8 cellular contexts compared by ENCODE assay signal in genomic region chr3:98596902-98597500, GRCh38. TPM values are rescaled to one million over a fixed set of nuclear protein-coding genes. Genes with fewer than 3 reads are reported as not detected.
DNase-seq lines count a peak whose midpoint lies in the region; ATAC-seq, FAIRE-seq and TF ChIP-seq lines count a peak whose summit lies in the region.

No MANE protein-coding gene starts in this region.

- FAIRE-seq in pancreas (lab: Jason Lieb, UNC) = no peak

- H3K4me3 ChIP-seq in cardiac fibroblast (replicated peaks in 1 of 2; ENCODE audit: low read depth in 2 of 2, low read length in 2 of 2) (no peak overlapping the region), pancreas (no peak overlapping the region)

- H3K9me3 ChIP-seq in pancreas = no peaks in the 10 kb centered on the region

- intact Hi-C loops in pancreas (cut with DNase I) = loop anchor here in 1 of 3 donors (10.0 kb wide), 1 partner anchor 398 kb away; no protein-coding TSS in a partner anchor

- DNase-seq in NCI-H446 (lab: John Stamatoyannopoulos, UW) (peak; percentile 1 to 37), NCI-H446 treated with DMSO at 0.1 percent for 48 hours (lab: John Stamatoyannopoulos, UW) (no peak), NCI-H2227 (lab: John Stamatoyannopoulos, UW; ENCODE audit: unreplicated experiment) (peak; percentile 32), cardiac fibroblast (ENCODE audit: low read depth in 2 of 2) (peak; percentile 48 to 62), pancreas (no peak), NCI-H1092 treated with DMSO at 0.1 percent for 48 hours (lab: John Stamatoyannopoulos, UW) (no peak)

- ATAC-seq in pancreas (no peak), HG02884 (IDR thresholded peaks at IDR 0.05; ENCODE audit: unreplicated experiment) (no peak), HG02623 (IDR thresholded peaks at IDR 0.05; ENCODE audit: unreplicated experiment) (no peak)

- H3K4me1 ChIP-seq in pancreas = peaks cover 0 to 6% (median 4%) of the 10 kb centered on the region in 3 donors

- H3K27me3 ChIP-seq in pancreas = no peaks in the 10 kb centered on the region

- peak; percentile 58 for TF ChIP-seq CTCF in cardiac fibroblast (IDR thresholded peaks at IDR 0.05; ENCODE audit: low read depth, low read length)
- TF ChIP-seq CTCF in pancreas (IDR thresholded peaks at IDR 0.05) = peak; percentile 50 to 69 (median 61)

- H3K36me3 ChIP-seq in pancreas = no peaks in the 10 kb centered on the region

- no peak overlapping the region for H3K27ac ChIP-seq in pancreas

- WGBS in pancreas, 2 donors = 6 to 16% methylated on average over 1 of the region's 1 CpG

RNA-seq across cellular contexts. Expression of gene CPOX, which starts 3.6 kb away (rescaled TPM):
- 1 to 10 TPM; 4.1 to 9.5 (median 5.3) TPM for total RNA-seq in pancreas
- polyA plus RNA-seq in pancreas = 1 to 10 TPM; 8.2 to 9.8 TPM

Comparison
In these comparisons a context has a peak if more than half of its experiments do, and no peak if none do; other contexts are left out.
1. DNase-seq: peak in NCI-H446 (2 of 2), NCI-H2227 (single experiment) and cardiac fibroblast (2 of 2); none in NCI-H446 treated with DMSO at 0.1 percent for 48 hours (single experiment), pancreas (0 of 6) and NCI-H1092 treated with DMSO at 0.1 percent for 48 hours (single experiment).